26 cellular contexts compared by ENCODE assay signal in the genomic region with DNA sequence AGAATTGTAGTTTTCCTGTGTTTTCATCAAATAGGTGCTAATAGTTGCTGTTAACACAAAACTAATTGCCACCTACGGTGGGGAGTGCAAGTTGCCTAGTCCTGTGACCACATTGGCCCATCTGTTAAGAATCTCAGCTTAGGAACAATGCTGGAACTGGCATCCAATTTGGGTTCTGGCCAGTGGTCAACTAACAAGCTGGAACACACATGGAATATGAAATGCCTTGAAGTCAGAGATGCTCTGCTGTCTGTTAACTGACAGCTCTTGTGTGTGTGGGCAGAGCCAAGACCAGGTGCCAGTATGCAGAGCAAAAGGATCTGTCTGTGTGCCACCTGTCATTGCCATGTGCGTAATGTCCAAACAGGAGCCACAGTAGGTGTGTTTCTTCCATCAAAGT.
"Had no signal": no experiment of that assay in that cellular context is flagged by ENCODE, and none has a peak within 500 bp of the region (broad histone marks: within the 10 kb centered on the region; RNA-seq: fewer than 3 reads in every experiment).

No MANE protein-coding gene starts in this region.

- H3K4me1 Mint-ChIP-seq: naive B cell; neural crest cell; stimulated activated naive B cell treated with anti-CD40 and anti-IgM and Interleukin-4, amounts not matched to agents 10 μg/mL and 1 μg/mL and 100 μg/mL, for 72 hours had no signal

- H3K36me3 Mint-ChIP-seq: naive B cell; natural killer cell treated with Interleukin-12 subunit alpha and Interleukin-12 subunit beta and Interleukin-15 and Interleukin-18, amount 100 ng/mL, for 72 hours; stimulated activated naive B cell treated with anti-CD40 and anti-IgM and Interleukin-4, amounts not matched to agents 10 μg/mL and 1 μg/mL and 100 μg/mL, for 72 hours had no signal

- H3K36me3 ChIP-seq: gastroesophageal sphincter, heart right ventricle, left lung, neutrophil, right lobe of liver, thoracic aorta, tibial nerve, upper lobe of right lung, uterus had no signal

- H3K27ac ChIP-seq: foreskin keratinocyte, gastroesophageal sphincter, heart right ventricle, left lung, neutrophil, parathyroid adenoma, right lobe of liver, thoracic aorta, tibial nerve, upper lobe of right lung, uterus had no signal

- H3K9me3 ChIP-seq: gastroesophageal sphincter, heart right ventricle, left lung, mucosa of descending colon, neutrophil, right lobe of liver, thoracic aorta, tibial nerve, upper lobe of right lung, uterus had no signal

- ATAC-seq: foreskin keratinocyte; gastroesophageal sphincter; heart right ventricle; left lung; mucosa of descending colon; natural killer cell treated with Interleukin-12 subunit alpha and Interleukin-12 subunit beta and Interleukin-15 and Interleukin-18, amount 100 ng/mL, for 72 hours; right lobe of liver; stimulated activated naive B cell treated with anti-CD40 and anti-IgM and Interleukin-4, amounts not matched to agents 10 μg/mL and 1 μg/mL and 100 μg/mL, for 72 hours; upper lobe of right lung had no signal

- H2AFZ ChIP-seq: parathyroid adenoma had no signal

- H3K27ac Mint-ChIP-seq: mesothelial cell of epicardium; naive B cell; natural killer cell treated with Interleukin-12 subunit alpha and Interleukin-12 subunit beta and Interleukin-15 and Interleukin-18, amount 100 ng/mL, for 72 hours; progenitor cell of endocrine pancreas; stimulated activated naive B cell treated with anti-CD40 and anti-IgM and Interleukin-4, amounts not matched to agents 10 μg/mL and 1 μg/mL and 100 μg/mL, for 72 hours; stimulated activated naive CD8-positive, alpha-beta T cell treated with anti-CD3 and anti-CD28 coated beads, Interleukin-15, Interleukin-2, amounts not matched to agents 100 ng/mL and 50 ng/mL, for 24 hours had no signal

- H3K9ac ChIP-seq: parathyroid adenoma had no signal

- H3K27me3 Mint-ChIP-seq: naive B cell; natural killer cell treated with Interleukin-12 subunit alpha and Interleukin-12 subunit beta and Interleukin-15 and Interleukin-18, amount 100 ng/mL, for 72 hours; progenitor cell of endocrine pancreas; stimulated activated naive B cell treated with anti-CD40 and anti-IgM and Interleukin-4, amounts not matched to agents 10 μg/mL and 1 μg/mL and 100 μg/mL, for 72 hours; stimulated activated naive CD8-positive, alpha-beta T cell treated with anti-CD3 and anti-CD28 coated beads, Interleukin-15, Interleukin-2, amounts not matched to agents 100 ng/mL and 50 ng/mL, for 24 hours had no signal

- H3K27me3 ChIP-seq: foreskin keratinocyte, gastroesophageal sphincter, heart right ventricle, left lung, neutrophil, right lobe of liver, tibial nerve, upper lobe of right lung, uterus had no signal

- H3K4me3 Mint-ChIP-seq: mesothelial cell of epicardium; naive B cell; natural killer cell treated with Interleukin-12 subunit alpha and Interleukin-12 subunit beta and Interleukin-15 and Interleukin-18, amount 100 ng/mL, for 72 hours; neural crest cell; stimulated activated naive B cell treated with anti-CD40 and anti-IgM and Interleukin-4, amounts not matched to agents 10 μg/mL and 1 μg/mL and 100 μg/mL, for 72 hours; stimulated activated naive CD8-positive, alpha-beta T cell treated with anti-CD3 and anti-CD28 coated beads, Interleukin-15, Interleukin-2, amounts not matched to agents 100 ng/mL and 50 ng/mL, for 24 hours had no signal

- FAIRE-seq: small intestine had no signal

- H3K4me1 ChIP-seq: foreskin keratinocyte, heart right ventricle, left lung, parathyroid adenoma, right lobe of liver, tibial nerve, upper lobe of right lung, uterus had no signal

- H3K9me3 Mint-ChIP-seq: neural crest cell; stimulated activated naive CD8-positive, alpha-beta T cell treated with anti-CD3 and anti-CD28 coated beads, Interleukin-15, Interleukin-2, amounts not matched to agents 100 ng/mL and 50 ng/mL, for 24 hours had no signal

- H3K79me2 ChIP-seq: parathyroid adenoma had no signal

- DNase-seq: cortex of kidney; foreskin keratinocyte; heart right ventricle; hippocampal formation; left cardiac atrium; left lung; mesenchymal stem cell; mucosa of descending colon; naive B cell; right lobe of liver; small intestine; stimulated activated CD4-positive, alpha-beta T cell treated with anti-CD3 and anti-CD28 coated beads, Interleukin-15, amount 100 ng/mL, for 24 hours; stimulated activated CD4-positive, alpha-beta T cell treated with anti-CD3 and anti-CD28 coated beads, Interleukin-2, amount 100 ng/mL, for 48 hours; stimulated activated naive B cell treated with anti-CD40 and anti-IgM and Interleukin-4, amounts not matched to agents 10 μg/mL and 1 μg/mL and 100 μg/mL, for 72 hours; upper lobe of right lung; uterus had no signal

- H3K4me3 ChIP-seq: gastroesophageal sphincter, heart right ventricle, left lung, mucosa of descending colon, right lobe of liver, thoracic aorta, tibial nerve, upper lobe of right lung, uterus had no signal
